ENCODE assay signal across 14 cellular contexts in the genomic region with DNA sequence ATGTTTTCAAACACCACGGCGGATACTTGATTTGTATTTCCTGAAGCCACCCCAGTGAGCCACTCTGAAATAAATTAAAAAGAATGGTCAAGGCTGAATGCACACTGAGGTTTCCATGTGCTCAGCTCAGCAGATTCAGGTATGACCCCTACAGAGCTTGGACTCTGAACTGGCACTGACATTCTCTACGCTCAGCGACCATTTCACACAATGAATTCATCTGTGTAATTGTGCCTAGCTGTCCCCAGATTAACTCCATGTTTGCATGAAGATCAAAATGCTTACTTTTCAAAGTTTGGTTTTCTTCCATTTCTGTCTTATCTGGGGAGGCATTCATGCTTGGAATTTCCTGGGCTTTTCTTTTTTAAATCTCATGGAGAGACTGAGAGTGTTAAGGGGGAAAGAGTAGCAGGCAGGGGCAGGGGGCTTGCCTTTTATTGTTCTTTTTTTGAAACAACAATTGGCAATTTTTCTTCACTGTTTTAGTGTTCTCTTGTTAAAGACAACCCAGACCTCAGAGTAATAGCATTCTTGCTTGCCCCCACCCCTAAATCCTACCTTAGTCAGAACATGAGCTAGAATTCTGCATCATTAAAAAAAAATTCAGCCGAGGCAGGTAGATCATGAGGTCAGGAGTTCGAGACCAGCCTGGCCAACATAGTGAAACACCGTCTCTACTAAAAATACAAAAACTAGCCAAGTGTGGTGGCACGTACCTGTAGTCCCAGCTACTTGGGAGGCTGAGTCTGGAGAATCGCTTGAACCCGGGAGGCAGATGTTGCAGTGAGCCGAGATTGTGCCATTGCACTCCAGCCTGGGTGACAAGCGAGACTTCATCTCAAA.
DNase-seq lines count a peak whose midpoint lies in the region; ATAC-seq and TF ChIP-seq lines count a peak whose summit lies in the region.
"Had no signal": no experiment of that assay in that cellular context is flagged by ENCODE, and none has a peak within 500 bp of the region (broad histone marks: within the 10 kb centered on the region; RNA-seq: fewer than 3 reads in every experiment).

No MANE protein-coding gene starts in this region.

- in situ Hi-C loops in GM13977 (cut with MboI; ENCODE audit: low pct_unique_long_range_greater_than_20kb, low sequenced_read_pairs, unreplicated experiment): no loop called here

- no peaks in the 10 kb centered on the region for H3K9me3 ChIP-seq in HEK293 (ENCODE audit: control insufficient read depth, insufficient read depth, low read depth, low read length)
- no peaks in the 10 kb centered on the region for H3K9me3 ChIP-seq in mesodermal cell (ENCODE audit: control insufficient read depth, low read length)
- H3K9me3 ChIP-seq in testis: no peaks in the 10 kb centered on the region
- H3K9me3 ChIP-seq: HAP-1, mucosa of descending colon had no signal

- H3K36me3 ChIP-seq in HEK293 (ENCODE audit: control insufficient read depth in 2 of 2, insufficient read depth in 1 of 2, low read length in 2 of 2): no peaks in the 10 kb centered on the region
- H3K36me3 ChIP-seq in mesodermal cell (ENCODE audit: control insufficient read depth, insufficient read depth, low read length): no peaks in the 10 kb centered on the region
- H3K36me3 ChIP-seq in testis (ENCODE audit: low read depth, missing control alignments): no peaks in the 10 kb centered on the region
- H3K36me3 ChIP-seq: HAP-1 had no signal

- DNase-seq in GM13977 (ENCODE audit: low spot score): peak; percentile 48
- peak; percentile 26 for DNase-seq in NCI-H2107 (lab: John Stamatoyannopoulos, UW)
- DNase-seq in testis: no peak
- DNase-seq in activated CD8-positive, alpha-beta T cell treated with anti-CD3 and anti-CD28 coated beads, Interleukin-2, amount 10 ng/mL, durations not matched to agents 7 days and 5 days: no peak
- DNase-seq in central memory CD4-positive, alpha-beta T cell: no peak
- DNase-seq: activated CD4-positive, alpha-beta memory T cell treated with anti-CD3 and anti-CD28 coated beads, Interleukin-2, amount 10 ng/mL, durations not matched to agents 7 days and 5 days; CD4-positive, alpha-beta T cell; effector CD4-positive, alpha-beta T cell; mucosa of descending colon; NCI-H226 had no signal

- POLR2A ChIA-PET in HEK293 (lab: Yijun Ruan, JAX): no interaction called here
- POLR2A ChIA-PET in activated CD8-positive, alpha-beta T cell treated with anti-CD3 and anti-CD28 coated beads, Interleukin-2, amount 10 ng/mL, durations not matched to agents 7 days and 5 days (lab: Charles Lee): no interaction called here

- H3K4me3 ChIP-seq in HEK293 (ENCODE audit: low read depth, low read length): no peak overlapping the region
- H3K4me3 ChIP-seq in mesodermal cell (ENCODE audit: extremely low read depth, insufficient read depth, low read length, poor library complexity, severe bottlenecking): no peak overlapping the region
- no peak overlapping the region for H3K4me3 ChIP-seq in testis
- H3K4me3 ChIP-seq: HAP-1, mucosa of descending colon had no signal

- intact Hi-C loops in testis (cut with DNase I; ENCODE audit: low total_unique reads): no loop called here

- H3K4me1 ChIP-seq in HEK293 (ENCODE audit: control insufficient read depth, insufficient read depth, low read length) (no peaks in the 10 kb centered on the region; the same call in 1 of the 2 replicates), mesodermal cell (ENCODE audit: control insufficient read depth, insufficient read depth, low read length, poor library complexity, severe bottlenecking) (peaks cover 28% of the 10 kb centered on the region), testis (no peaks in the 10 kb centered on the region)
- H3K4me1 ChIP-seq: HAP-1 had no signal

- no peaks in the 10 kb centered on the region for H3K9me3 Mint-ChIP-seq in activated CD8-positive, alpha-beta T cell treated with anti-CD3 and anti-CD28 coated beads, Interleukin-2, amount 10 ng/mL, durations not matched to agents 7 days and 5 days (ENCODE audit: insufficient read depth)
- H3K9me3 Mint-ChIP-seq: activated CD4-positive, alpha-beta memory T cell treated with anti-CD3 and anti-CD28 coated beads, Interleukin-2, amount 10 ng/mL, durations not matched to agents 7 days and 5 days; CD4-positive, alpha-beta T cell had no signal

- H3K36me3 Mint-ChIP-seq in activated CD8-positive, alpha-beta T cell treated with anti-CD3 and anti-CD28 coated beads, Interleukin-2, amount 10 ng/mL, durations not matched to agents 7 days and 5 days (ENCODE audit: low read depth): no peaks in the 10 kb centered on the region

- H3K27me3 Mint-ChIP-seq in activated CD8-positive, alpha-beta T cell treated with anti-CD3 and anti-CD28 coated beads, Interleukin-2, amount 10 ng/mL, durations not matched to agents 7 days and 5 days (ENCODE audit: low read depth): peaks cover 25% of the 10 kb centered on the region

- 89 to 91% methylated on average over 10 to 11 of the region's 12 CpGs for WGBS in mesodermal cell (ENCODE audit: insufficient coverage in 2 of 2), 2 experiments
- WGBS in testis, 2 donors: 78% methylated on average over 12 of the region's 12 CpGs

- H3K4me3 Mint-ChIP-seq in activated CD8-positive, alpha-beta T cell treated with anti-CD3 and anti-CD28 coated beads, Interleukin-2, amount 10 ng/mL, durations not matched to agents 7 days and 5 days: no peak overlapping the region
- H3K4me3 Mint-ChIP-seq: activated CD4-positive, alpha-beta memory T cell treated with anti-CD3 and anti-CD28 coated beads, Interleukin-2, amount 10 ng/mL, durations not matched to agents 7 days and 5 days; CD4-positive, alpha-beta T cell had no signal

- no peaks in the 10 kb centered on the region for H3K27me3 ChIP-seq in testis

- TF ChIP-seq POLR2A in testis (IDR thresholded peaks at IDR 0.05): no peak

- TF ChIP-seq CTCF in GM13977 (IDR thresholded peaks at IDR 0.05; ENCODE audit: extremely low read depth, insufficient read depth, missing control alignments): no peak
- no peak for TF ChIP-seq CTCF in HEK293 (tag by site-specific recombination; IDR thresholded peaks at IDR 0.05)
- no peak for TF ChIP-seq CTCF in testis (IDR thresholded peaks at IDR 0.05)

- ATAC-seq in activated CD8-positive, alpha-beta T cell treated with anti-CD3 and anti-CD28 coated beads, Interleukin-2, amount 10 ng/mL, durations not matched to agents 7 days and 5 days: no peak
- ATAC-seq in HG02571 (IDR thresholded peaks at IDR 0.05; ENCODE audit: unreplicated experiment): no peak
- ATAC-seq: mucosa of descending colon had no signal

- no peak overlapping the region for H3K27ac Mint-ChIP-seq in activated CD8-positive, alpha-beta T cell treated with anti-CD3 and anti-CD28 coated beads, Interleukin-2, amount 10 ng/mL, durations not matched to agents 7 days and 5 days
- H3K27ac Mint-ChIP-seq: activated CD4-positive, alpha-beta memory T cell treated with anti-CD3 and anti-CD28 coated beads, Interleukin-2, amount 10 ng/mL, durations not matched to agents 7 days and 5 days; CD4-positive, alpha-beta T cell had no signal

- CTCF ChIA-PET in HEK293 (lab: Yijun Ruan, JAX): interaction anchor here (1.1 to 1.3 kb wide), 2 partner anchors 14 to 140 kb away, joined by 3 to 4 read pairs; no protein-coding TSS in a partner anchor
- CTCF ChIA-PET in activated CD8-positive, alpha-beta T cell treated with anti-CD3 and anti-CD28 coated beads, Interleukin-2, amount 10 ng/mL, durations not matched to agents 7 days and 5 days (lab: Charles Lee): no interaction called here

- H3K27ac ChIP-seq in HEK293 (ENCODE audit: extremely low read depth, low read depth, low read length) (no peak overlapping the region), mesodermal cell (ENCODE audit: low read depth, low read length, severe bottlenecking) (peak overlapping the region; percentile 0), testis (no peak overlapping the region)

- peaks cover 37% of the 10 kb centered on the region for H3K4me1 Mint-ChIP-seq in activated CD8-positive, alpha-beta T cell treated with anti-CD3 and anti-CD28 coated beads, Interleukin-2, amount 10 ng/mL, durations not matched to agents 7 days and 5 days (ENCODE audit: low read depth)

TF ChIP-seq in HEK293, 187 proteins besides CTCF, POLR2A, EP300 and RAD21:
- TF ChIP-seq GLI4 (tag by site-specific recombination; IDR thresholded peaks at IDR 0.05) (no peak), ZIC2 (tag by site-specific recombination; IDR thresholded peaks at IDR 0.05) (0 out of 2 replicates have a peak, but pooled peaks have one; percentile 14), ZNF157 (tag by site-specific recombination; IDR thresholded peaks at IDR 0.05) (no peak)

Comparison
In these comparisons a context has a peak if more than half of its experiments do, and no peak if none do; other contexts are left out.
1. DNase-seq: peak in GM13977 (single experiment) and NCI-H2107 (single experiment); none in testis (single experiment), activated CD8-positive, alpha-beta T cell treated with anti-CD3 and anti-CD28 coated beads, Interleukin-2, amount 10 ng/mL, durations not matched to agents 7 days and 5 days (single experiment) and central memory CD4-positive, alpha-beta T cell (single experiment).